Comparison of ENCODE assay signal across 8 cellular contexts in the genomic region with DNA sequence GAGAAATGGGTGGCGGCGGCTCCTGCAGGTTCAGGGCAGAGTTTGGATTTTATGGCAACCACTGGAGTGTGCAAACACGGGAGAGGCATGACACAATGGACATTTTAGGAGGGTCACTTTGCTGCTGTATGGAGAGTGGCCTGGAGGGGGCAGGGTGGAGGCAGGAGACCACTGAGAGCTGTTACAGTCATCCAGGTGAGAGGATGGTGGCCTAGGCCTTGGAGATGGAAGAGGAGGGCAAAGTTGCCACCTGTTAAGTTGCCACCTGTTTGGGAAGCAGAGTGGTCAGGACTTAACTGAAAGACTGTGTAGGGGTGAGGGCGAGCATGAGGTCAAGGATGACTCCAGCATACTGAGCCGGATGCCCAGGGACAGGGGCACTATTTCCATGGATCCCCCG. TPM values are rescaled to one million over a fixed set of nuclear protein-coding genes. Genes with fewer than 3 reads are reported as not detected.
DNase-seq lines count a peak whose midpoint lies in the region; ATAC-seq, FAIRE-seq and TF ChIP-seq lines count a peak whose summit lies in the region.

No MANE protein-coding gene starts in this region.

- H3K4me2 ChIP-seq in PC-9 (peak overlapping the region; percentile 96; the same call in 1 of the 2 replicates), keratinocyte (ENCODE audit: control insufficient read depth, extremely low read depth, insufficient read depth, low read depth, low read length) (no peak overlapping the region)

- H3K9me3 ChIP-seq in PC-9 (ENCODE audit: insufficient read depth, low read depth) (no peaks in the 10 kb centered on the region), keratinocyte (ENCODE audit: control insufficient read depth, low read depth, low read length) (no peaks in the 10 kb centered on the region), tibial artery (no peaks in the 10 kb centered on the region)

- no peaks in the 10 kb centered on the region; the same call in 1 of the 2 replicates for H4K20me1 ChIP-seq in PC-9 (ENCODE audit: insufficient read depth)
- no peaks in the 10 kb centered on the region for H4K20me1 ChIP-seq in keratinocyte (ENCODE audit: control insufficient read depth, extremely low read depth, insufficient read depth, low read length)

- peak; percentile 83 for DNase-seq in activated effector memory CD4-positive, alpha-beta T cell treated with anti-CD3 and anti-CD28 coated beads, Interleukin-2, amount 50 U/mL, for 16 hours
- DNase-seq in activated effector memory CD4-positive, alpha-beta T cell treated with Interleukin-2 at 50 U/mL for 16 hours, result no peak
- DNase-seq in PC-9 (peak in 1 of 2 experiments; percentile 60), keratinocyte (ENCODE audit: low read depth, low spot score) (no peak), tibial artery (no peak), KG1 (lab: John Stamatoyannopoulos, UW) (no peak)
- DNase-seq in activated naive CD4-positive, alpha-beta T cell treated with anti-CD3 and anti-CD28 coated beads, Interleukin-2, amount 50 U/mL, for 72 hours (ENCODE audit: low spot score in 2 of 2), result peak in 1 of 2 donors; percentile 62

- H3K9me2 ChIP-seq in PC-9 (ENCODE audit: insufficient read depth), result no peaks in the 10 kb centered on the region

- intact Hi-C loops in PC-9 (cut with micrococcal nuclease; ENCODE audit: unreplicated experiment) (no loop called here), tibial artery (cut with DNase I; ENCODE audit: low total_unique reads) (no loop called here)

- peak; percentile 43 for ATAC-seq in activated naive CD4-positive, alpha-beta T cell treated with anti-CD3 and anti-CD28 coated beads, Interleukin-2, amount 50 U/mL, for 72 hours
- ATAC-seq in GM19351 (IDR thresholded peaks at IDR 0.05; ENCODE audit: unreplicated experiment), result no peak

- CTCF ChIA-PET in PC-9 (lab: Charles Lee), result no interaction called here

- H3K27ac ChIP-seq in PC-9 (no peak overlapping the region), keratinocyte (ENCODE audit: control insufficient read depth, insufficient read depth, low read length) (no peak overlapping the region), tibial artery (no peak overlapping the region)

- H2AFZ ChIP-seq in PC-9 (no peak overlapping the region), keratinocyte (ENCODE audit: control insufficient read depth, low read length) (no peak overlapping the region)

- no peaks in the 10 kb centered on the region for H3K9me1 ChIP-seq in keratinocyte (ENCODE audit: control insufficient read depth, extremely low read depth, insufficient read depth, low read length)

- no peak overlapping the region for H3K27ac Mint-ChIP-seq in activated naive CD4-positive, alpha-beta T cell treated with anti-CD3 and anti-CD28 coated beads, Interleukin-2, amount 50 U/mL, for 72 hours

- POLR2A ChIA-PET in PC-9 (lab: Charles Lee; ENCODE audit: unreplicated experiment), result no interaction called here

- dilution Hi-C loops in keratinocyte (cut with MboI; ENCODE audit: extremely low pct_ligation_motif_present, low sequenced_read_pairs), result no loop called here

- H3K9ac ChIP-seq in keratinocyte (ENCODE audit: control insufficient read depth, extremely low read depth, insufficient read depth, low read length), result no peak overlapping the region

- no peaks in the 10 kb centered on the region for H3K27me3 ChIP-seq in PC-9 (ENCODE audit: insufficient read depth, low read depth)
- no peaks in the 10 kb centered on the region for H3K27me3 ChIP-seq in keratinocyte (ENCODE audit: control insufficient read depth, extremely low read depth, insufficient read depth, low read length)
- H3K27me3 ChIP-seq in tibial artery, result no peaks in the 10 kb centered on the region

- no peaks in the 10 kb centered on the region for H3K36me3 ChIP-seq in PC-9 (ENCODE audit: low read depth)
- peaks cover 0 to 4% of the 10 kb centered on the region in 2 experiments for H3K36me3 ChIP-seq in keratinocyte (ENCODE audit: control insufficient read depth in 2 of 2, extremely low read depth in 1 of 2, insufficient read depth in 2 of 2, low read length in 2 of 2)
- H3K36me3 ChIP-seq in tibial artery, result peaks cover 0 to 12% (median 0%) of the 10 kb centered on the region in 3 donors

- FAIRE-seq in keratinocyte (lab: Jason Lieb, UNC), result no peak

- TF ChIP-seq CTCF in PC-9 (conservative IDR thresholded peaks at IDR 0.05) (peak; percentile 76), keratinocyte (optimal IDR thresholded peaks at IDR 0.05 in 1 of 3, IDR thresholded peaks at IDR 0.05 in 1 of 3, conservative IDR thresholded peaks at IDR 0.05 in 1 of 3; ENCODE audit: extremely low read depth in 1 of 3, insufficient read depth in 2 of 3, low read length in 3 of 3) (peak; percentile 42 to 71 (median 53)), tibial artery (IDR thresholded peaks at IDR 0.05) (peak; percentile 38 to 39)

- BruUV-seq in PC-9 (replicated peaks; lab: Mats Ljungman, UMichigan), result no TSS peak

- H3K9me3 Mint-ChIP-seq in activated naive CD4-positive, alpha-beta T cell treated with anti-CD3 and anti-CD28 coated beads, Interleukin-2, amount 50 U/mL, for 72 hours, result no peaks in the 10 kb centered on the region

- H3K79me2 ChIP-seq in PC-9 (ENCODE audit: low read depth), result peaks cover 21% of the 10 kb centered on the region
- peaks cover 10% of the 10 kb centered on the region for H3K79me2 ChIP-seq in keratinocyte (ENCODE audit: control insufficient read depth, insufficient read depth, low read length)

- peaks cover 31% of the 10 kb centered on the region for H3F3A ChIP-seq in PC-9 (ENCODE audit: insufficient read depth, low read depth)

- peaks cover 0 to 9% of the 10 kb centered on the region in 2 donors for H3K36me3 Mint-ChIP-seq in activated naive CD4-positive, alpha-beta T cell treated with anti-CD3 and anti-CD28 coated beads, Interleukin-2, amount 50 U/mL, for 72 hours

- H3K4me1 ChIP-seq in PC-9 (replicated peaks; ENCODE audit: insufficient read depth) (peaks cover 24% of the 10 kb centered on the region), keratinocyte (ENCODE audit: control insufficient read depth, extremely low read depth, insufficient read depth, low read length) (peaks cover 20% of the 10 kb centered on the region), tibial artery (peaks cover 0 to 30% (median 26%) of the 10 kb centered on the region in 4 donors)

- H3K4me3 ChIP-seq in PC-9 (no peak overlapping the region), keratinocyte (ENCODE audit: control insufficient read depth in 2 of 3, extremely low read depth in 1 of 3, insufficient read depth in 2 of 3, low read depth in 1 of 3, low read length in 3 of 3) (no peak overlapping the region), tibial artery (no peak overlapping the region)

RNA-seq across cellular contexts. Expression of a gene that starts 2.3 kb away (rescaled TPM):
- total RNA-seq in PC-9 (2021), result 62.8 and 79.8 TPM in 2 replicates
- 10 to 100 TPM; 35.6 to 53.7 TPM for total RNA-seq in activated naive CD4-positive, alpha-beta T cell treated with anti-CD3 and anti-CD28 coated beads, Interleukin-2, amount 50 U/mL, for 72 hours
- 5.7 to 8.5 TPM (median 8.0 TPM) in 3 replicates for polyA plus RNA-seq in keratinocyte
- 3.6 TPM for polyA plus RNA-seq in keratinocyte (2011; ENCODE audit: low read depth)
- polyA plus RNA-seq in keratinocyte (2011; cell fraction: cytosol; rRNA removed), result 3.2 and 5.2 TPM in 2 replicates
- 19.1 and 25.4 TPM in 2 replicates for polyA plus RNA-seq in keratinocyte (2011; cell fraction: nucleus; rRNA removed)
- 7.3 and 15.1 TPM in 2 replicates for polyA plus RNA-seq in keratinocyte (2012; ENCODE audit: low replicate concordance)
- 2.9 to 5.4 TPM (median 4.6 TPM) in 3 replicates for polyA minus RNA-seq in keratinocyte
- 9.2 TPM for polyA minus RNA-seq in keratinocyte (2011; cell fraction: cytosol; rRNA and poly(A)+ RNA removed)
- 6.5 and 8.2 TPM in 2 replicates for polyA minus RNA-seq in keratinocyte (2011; cell fraction: nucleus; rRNA and poly(A)+ RNA removed)

RNA-seq across cellular contexts. Expression of a gene that starts 12.2 kb away (rescaled TPM):
- total RNA-seq in PC-9 (2021), result 306 and 351 TPM in 2 replicates
- total RNA-seq in activated naive CD4-positive, alpha-beta T cell treated with anti-CD3 and anti-CD28 coated beads, Interleukin-2, amount 50 U/mL, for 72 hours, result 100 to 1,000 TPM; 238 to 253 TPM
- 122 to 235 TPM (median 129 TPM) in 3 replicates for polyA plus RNA-seq in keratinocyte
- 74.6 TPM for polyA plus RNA-seq in keratinocyte (2011; ENCODE audit: low read depth)
- polyA plus RNA-seq in keratinocyte (2011; cell fraction: cytosol; rRNA removed), result 94.3 and 169 TPM in 2 replicates
- polyA plus RNA-seq in keratinocyte (2011; cell fraction: nucleus; rRNA removed), result 65.5 and 68.2 TPM in 2 replicates
- 94.0 and 183 TPM in 2 replicates for polyA plus RNA-seq in keratinocyte (2012; ENCODE audit: low replicate concordance)
- polyA minus RNA-seq in keratinocyte, result 120 to 247 TPM (median 124 TPM) in 3 replicates
- 118 TPM for polyA minus RNA-seq in keratinocyte (2011; cell fraction: cytosol; rRNA and poly(A)+ RNA removed)
- polyA minus RNA-seq in keratinocyte (2011; cell fraction: nucleus; rRNA and poly(A)+ RNA removed), result 28.2 and 28.8 TPM in 2 replicates

RNA-seq across cellular contexts. Expression of a gene that starts 14.4 kb away (rescaled TPM):
- total RNA-seq in PC-9 (2021), result 0.58 TPM in 1 of 2 replicates, not detected in the other
- total RNA-seq in activated naive CD4-positive, alpha-beta T cell treated with anti-CD3 and anti-CD28 coated beads, Interleukin-2, amount 50 U/mL, for 72 hours, result 100 to 1,000 TPM; 135 to 155 TPM
- not detected in 3 replicates for polyA plus RNA-seq in keratinocyte
- polyA plus RNA-seq in keratinocyte (2011; ENCODE audit: low read depth), result not detected
- polyA plus RNA-seq in keratinocyte (2011; cell fraction: cytosol; rRNA removed), result not detected in 2 replicates
- not detected in 2 replicates for polyA plus RNA-seq in keratinocyte (2011; cell fraction: nucleus; rRNA removed)
- polyA plus RNA-seq in keratinocyte (2012; ENCODE audit: low replicate concordance), result 0.06 TPM in 1 of 2 replicates, not detected in the other
- not detected in 3 replicates for polyA minus RNA-seq in keratinocyte
- not detected for polyA minus RNA-seq in keratinocyte (2011; cell fraction: cytosol; rRNA and poly(A)+ RNA removed)
- polyA minus RNA-seq in keratinocyte (2011; cell fraction: nucleus; rRNA and poly(A)+ RNA removed), result not detected in 2 replicates

RNA-seq across cellular contexts. Expression of a gene that starts 16.1 kb away (rescaled TPM):
- total RNA-seq in PC-9 (2021), result 15.9 and 17.0 TPM in 2 replicates
- under 1 TPM in 1 of 2 donors, not detected in 1; 0.89 TPM for total RNA-seq in activated naive CD4-positive, alpha-beta T cell treated with anti-CD3 and anti-CD28 coated beads, Interleukin-2, amount 50 U/mL, for 72 hours
- 2.2 to 4.9 TPM (median 2.7 TPM) in 3 replicates for polyA plus RNA-seq in keratinocyte
- polyA plus RNA-seq in keratinocyte (2011; ENCODE audit: low read depth), result 0.32 TPM
- 2.5 and 2.6 TPM in 2 replicates for polyA plus RNA-seq in keratinocyte (2011; cell fraction: cytosol; rRNA removed)
- 9.3 and 10.6 TPM in 2 replicates for polyA plus RNA-seq in keratinocyte (2011; cell fraction: nucleus; rRNA removed)
- 2.0 and 2.9 TPM in 2 replicates for polyA plus RNA-seq in keratinocyte (2012; ENCODE audit: low replicate concordance)
- 2.9 to 3.3 TPM (median 3.1 TPM) in 3 replicates for polyA minus RNA-seq in keratinocyte
- 5.0 TPM for polyA minus RNA-seq in keratinocyte (2011; cell fraction: cytosol; rRNA and poly(A)+ RNA removed)
- 2.3 and 2.4 TPM in 2 replicates for polyA minus RNA-seq in keratinocyte (2011; cell fraction: nucleus; rRNA and poly(A)+ RNA removed)

RNA-seq across cellular contexts. Expression of a gene that starts 26.0 kb away (rescaled TPM):
- total RNA-seq in PC-9 (2021), result 0.15 and 0.35 TPM in 2 replicates
- 1 to 10 TPM; 1.4 to 4.5 TPM for total RNA-seq in activated naive CD4-positive, alpha-beta T cell treated with anti-CD3 and anti-CD28 coated beads, Interleukin-2, amount 50 U/mL, for 72 hours
- polyA plus RNA-seq in keratinocyte, result not detected in 3 replicates
- polyA plus RNA-seq in keratinocyte (2011; ENCODE audit: low read depth), result not detected
- 0.01 TPM in 1 of 2 replicates, not detected in the other for polyA plus RNA-seq in keratinocyte (2011; cell fraction: cytosol; rRNA removed)
- polyA plus RNA-seq in keratinocyte (2011; cell fraction: nucleus; rRNA removed), result 0.06 and 0.07 TPM in 2 replicates
- 0.04 TPM in 1 of 2 replicates, not detected in the other for polyA plus RNA-seq in keratinocyte (2012; ENCODE audit: low replicate concordance)
- not detected in 3 replicates for polyA minus RNA-seq in keratinocyte
- polyA minus RNA-seq in keratinocyte (2011; cell fraction: cytosol; rRNA and poly(A)+ RNA removed), result not detected
- polyA minus RNA-seq in keratinocyte (2011; cell fraction: nucleus; rRNA and poly(A)+ RNA removed), result not detected in 2 replicates

Comparison
In these comparisons a context has a peak if more than half of its experiments do, and no peak if none do; other contexts are left out.
1. RNA of a gene that starts 14.4 kb away (total RNA-seq): 135 to 155 TPM in activated naive CD4-positive, alpha-beta T cell treated with anti-CD3 and anti-CD28 coated beads, Interleukin-2, amount 50 U/mL, for 72 hours; 0.58 TPM in PC-9; every median in the first group is over 10 times any median in the second.
2. Peak in every context shown above with its lines, with median percentiles within 50 percentile points of each other: CTCF ChIP-seq.